In genomic region chr4:128835498-128836222, GRCh38 we compare ENCODE assay signal across 1 cellular context.
TF ChIP-seq lines count a peak whose summit lies in the region.

No MANE protein-coding gene starts in this region.

TF ChIP-seq in A549, 52 proteins besides CTCF, POLR2A, EP300 and RAD21 (continued from another document):
- TF ChIP-seq REST (IDR thresholded peaks at IDR 0.05) (no peak), ELK1 (IDR thresholded peaks at IDR 0.05; ENCODE audit: low read depth, low read length) (no peak)
